13 cellular contexts compared by ENCODE assay signal in genomic region chr17:43790311-43790940, GRCh38. TPM values are rescaled to one million over a fixed set of nuclear protein-coding genes. Genes with fewer than 3 reads are reported as not detected.
A peak's percentile ranks its signal among the peaks of the same experiment; 100 is the strongest.
DNase-seq lines count a peak whose midpoint lies in the region; ATAC-seq, FAIRE-seq and TF ChIP-seq lines count a peak whose summit lies in the region.
"Had no signal": no experiment of that assay in that cellular context is flagged by ENCODE, and none has a peak within 500 bp of the region (broad histone marks: within the 10 kb centered on the region; RNA-seq: fewer than 3 reads in every experiment).

No MANE protein-coding gene starts in this region.

- no peak overlapping the region for H4K8ac ChIP-seq in IMR-90 (ENCODE audit: low read depth in 2 of 2, low read length in 2 of 2)

- no peak overlapping the region for H4K91ac ChIP-seq in IMR-90 (ENCODE audit: insufficient read depth, low read depth, low read length)

- H3K27ac ChIP-seq in IMR-90 (ENCODE audit: insufficient read depth, low read length), result no peak overlapping the region
- no peak overlapping the region for H3K27ac ChIP-seq in kidney (ENCODE audit: low read depth in 2 of 2, low read length in 2 of 2)

- peak; percentile 35 for TF ChIP-seq RAD21 in IMR-90 (IDR thresholded peaks at IDR 0.05; ENCODE audit: low read length)

- H3K4me1 ChIP-seq in IMR-90 (ENCODE audit: control insufficient read depth, insufficient read depth, low read length) (no peaks in the 10 kb centered on the region), kidney (ENCODE audit: control insufficient read depth in 1 of 2, insufficient read depth in 1 of 2, low read depth in 1 of 2, low read length in 2 of 2) (peaks cover 0 to 3% of the 10 kb centered on the region in 2 donors)

- peaks cover 3% of the 10 kb centered on the region; the same call in 1 of the 2 replicates for H3K9me1 ChIP-seq in IMR-90 (ENCODE audit: insufficient read depth, low read length)

- BruUV-seq in IMR-90 (replicated peaks; lab: Mats Ljungman, UMichigan), result no TSS peak

- no peak overlapping the region for H3K4me3 ChIP-seq in IMR-90 (ENCODE audit: insufficient read depth, low read depth, low read length)
- no peak overlapping the region for H3K4me3 ChIP-seq in kidney (ENCODE audit: low read length in 2 of 2)
- H3K4me3 ChIP-seq: K562 had no signal

- H3K56ac ChIP-seq in IMR-90 (ENCODE audit: extremely low read depth, insufficient read depth, low read length), result no peak overlapping the region

- TF ChIP-seq CTCF in D721Med (IDR thresholded peaks at IDR 0.05; ENCODE audit: insufficient read depth, missing control alignments) (peak; percentile 66), IMR-90 (conservative IDR thresholded peaks at IDR 0.05; ENCODE audit: low read depth, low read length) (peak; percentile 26; the same call in 1 of the 2 replicates), kidney (IDR thresholded peaks at IDR 0.05; ENCODE audit: borderline replicate concordance, extremely low read depth, insufficient read depth) (no peak)

- H2BK15ac ChIP-seq in IMR-90 (ENCODE audit: low read depth, low read length), result no peak overlapping the region

- H4K5ac ChIP-seq in IMR-90 (ENCODE audit: low read depth, low read length), result no peak overlapping the region

- no peak overlapping the region for H2AFZ ChIP-seq in IMR-90 (replicated peaks; ENCODE audit: low read length, poor library complexity)

- H4K20me1 ChIP-seq in IMR-90 (ENCODE audit: insufficient read depth, low read length), result no peaks in the 10 kb centered on the region

- H3K9me3 ChIP-seq in IMR-90 (ENCODE audit: control insufficient read depth, insufficient read depth, low read length), result no peaks in the 10 kb centered on the region
- no peaks in the 10 kb centered on the region for H3K9me3 ChIP-seq in kidney (ENCODE audit: control insufficient read depth in 1 of 2, low read length in 2 of 2)

- H3K14ac ChIP-seq in IMR-90 (replicated peaks; ENCODE audit: low read depth, low read length), result no peak overlapping the region

- ATAC-seq in IMR-90 (ENCODE audit: low read depth) (0 out of 2 replicates have a peak, but pooled peaks have one; percentile 29), GM21723 (IDR thresholded peaks at IDR 0.05; ENCODE audit: unreplicated experiment) (no peak)
- ATAC-seq: K562; natural killer cell treated with Interleukin-12 subunit alpha and Interleukin-12 subunit beta and Interleukin-15 and Interleukin-18, amount 100 ng/mL, for 72 hours had no signal

- no peaks in the 10 kb centered on the region for H3K27me3 ChIP-seq in IMR-90 (ENCODE audit: control insufficient read depth, insufficient read depth, low read length)

- dilution Hi-C loops in IMR-90 (cut with HindIII; ENCODE audit: low sequenced_read_pairs, unreplicated experiment), result no loop called here

- DNase-seq in D721Med (ENCODE audit: insufficient read length, low spot score), result no peak
- DNase-seq in IMR-90, result no peak
- DNase-seq in UCSD-AML1 (lab: John Stamatoyannopoulos, UW; ENCODE audit: unreplicated experiment), result peak; percentile 35
- DNase-seq in kidney, result peak; percentile 49
- no peak for DNase-seq in EL
- no peak for DNase-seq in foreskin melanocyte
- no peak for DNase-seq in putamen (ENCODE audit: low spot score)
- DNase-seq: activated B cell treated with CpG ODN at 0.5 μM for 24 hours; activated effector memory CD4-positive, alpha-beta T cell treated with anti-CD3 and anti-CD28 coated beads, Interleukin-2, amount 50 U/mL, for 16 hours had no signal

- H3K36me3 ChIP-seq in IMR-90 (ENCODE audit: control insufficient read depth, insufficient read depth, low read length), result no peaks in the 10 kb centered on the region
- no peaks in the 10 kb centered on the region for H3K36me3 ChIP-seq in kidney (ENCODE audit: control insufficient read depth in 1 of 2, insufficient read depth in 2 of 2, low read length in 2 of 2)

- H3K9ac ChIP-seq in IMR-90 (ENCODE audit: low read depth, low read length) (no peak overlapping the region), kidney (ENCODE audit: low read length in 2 of 2) (no peak overlapping the region)

- H2BK5ac ChIP-seq in IMR-90 (ENCODE audit: low read depth, low read length, poor library complexity, severe bottlenecking), result no peak overlapping the region

- 100% methylated on average over 2 of the region's 14 CpGs; no CpG with 5 or more reads in 1 of the 2 experiments for WGBS in IMR-90 (ENCODE audit: extremely low coverage in 2 of 2, insufficient read length in 1 of 2), 2 experiments

- H3K18ac ChIP-seq in IMR-90 (ENCODE audit: low read depth, low read length), result no peak overlapping the region

- intact Hi-C loops in IMR-90 (cut with micrococcal nuclease), result no loop called here
- intact Hi-C loops in kidney (cut with DNase I), result no loop called here

- H3K23ac ChIP-seq in IMR-90 (ENCODE audit: low read depth, low read length), result no peak overlapping the region

- H2BK20ac ChIP-seq in IMR-90 (ENCODE audit: low read depth, low read length), result no peak overlapping the region

- no peak overlapping the region for H2BK120ac ChIP-seq in IMR-90 (ENCODE audit: low read depth, low read length)

- in situ Hi-C loops in IMR-90 (cut with MboI; ENCODE audit: low sequenced_read_pairs), result no loop called here

- H3K4ac ChIP-seq in IMR-90 (ENCODE audit: low read depth, low read length), result no peak overlapping the region

- FAIRE-seq in D721Med (lab: Jason Lieb, UNC) (no peak), kidney (lab: Jason Lieb, UNC) (no peak)
- FAIRE-seq: GM18507, K562 had no signal

- no peak overlapping the region for H3K4me2 ChIP-seq in IMR-90 (ENCODE audit: low read depth, low read length)

- no peak overlapping the region for H2AK9ac ChIP-seq in IMR-90 (replicated peaks; ENCODE audit: low read depth, low read length, poor library complexity)

- no peak for TF ChIP-seq POLR2A in IMR-90 (IDR thresholded peaks at IDR 0.05; ENCODE audit: low read depth, low read length)

- CTCF ChIA-PET in IMR-90 (lab: Yijun Ruan, JAX), result no interaction called here

- H3K79me1 ChIP-seq in IMR-90 (ENCODE audit: low read depth in 1 of 2, low read length in 2 of 2), result no peaks in the 10 kb centered on the region

- POLR2A ChIA-PET in IMR-90 (lab: Charles Lee; ENCODE audit: unreplicated experiment), result no interaction called here

- H2AK5ac ChIP-seq in IMR-90 (ENCODE audit: low read depth, low read length), result no peak overlapping the region

TF ChIP-seq in IMR-90, 13 proteins besides CTCF, POLR2A, EP300 and RAD21:
- no peak for TF ChIP-seq MXI1 (IDR thresholded peaks at IDR 0.05; ENCODE audit: borderline replicate concordance, low read depth, low read length)
- TF ChIP-seq RCOR1 (IDR thresholded peaks at IDR 0.05; ENCODE audit: insufficient replicate concordance, low read length), result no peak
- no peak for TF ChIP-seq BHLHE40 (IDR thresholded peaks at IDR 0.05; ENCODE audit: low read depth, low read length)
- TF ChIP-seq USF2 (IDR thresholded peaks at IDR 0.05; ENCODE audit: low read depth, low read length), result no peak
- peak; percentile 10; the same call in 1 of the 2 replicates for TF ChIP-seq SMC3 (IDR thresholded peaks at IDR 0.05; ENCODE audit: low read depth, low read length)
- no peak for TF ChIP-seq RFX5 (IDR thresholded peaks at IDR 0.05; ENCODE audit: low read depth, low read length)

RNA-seq across cellular contexts. Expression of gene CFAP97D1, which starts 10.2 kb away (rescaled TPM):
- under 0.01 TPM in 1 of 2 replicates, not detected in the other for total RNA-seq in IMR-90 (2012; rRNA removed)
- polyA plus RNA-seq in IMR-90 (2012; rRNA removed), result 0.03 TPM in 1 of 2 replicates, not detected in the other
- not detected in 2 replicates for polyA plus RNA-seq in IMR-90 (2012; cell fraction: cytosol; rRNA removed)
- 0.03 TPM in 1 of 2 replicates, not detected in the other for polyA plus RNA-seq in IMR-90 (2012; cell fraction: nucleus; rRNA removed; ENCODE audit: low replicate concordance)
- total RNA-seq in kidney, result not detected
- polyA plus RNA-seq in kidney (ENCODE audit: insufficient read depth, low read depth, low replicate concordance), result not detected
- total RNA-seq: activated B cell treated with CpG ODN at 0.5 μM for 24 hours; K562; natural killer cell treated with Interleukin-12 subunit alpha and Interleukin-12 subunit beta and Interleukin-15 and Interleukin-18, amount 100 ng/mL, for 72 hours had no signal
- polyA plus RNA-seq: K562 had no signal

RNA-seq across cellular contexts. Expression of gene DUSP3, which starts 11.6 kb away (rescaled TPM):
- total RNA-seq in IMR-90 (2012; rRNA removed), result 40.9 and 42.5 TPM in 2 replicates
- polyA plus RNA-seq in IMR-90 (2012; rRNA removed), result 33.3 and 33.5 TPM in 2 replicates
- 22.0 and 23.5 TPM in 2 replicates for polyA plus RNA-seq in IMR-90 (2012; cell fraction: cytosol; rRNA removed)
- polyA plus RNA-seq in IMR-90 (2012; cell fraction: nucleus; rRNA removed; ENCODE audit: low replicate concordance), result 30.4 and 43.5 TPM in 2 replicates
- total RNA-seq in kidney, result 102 TPM
- 126 TPM for polyA plus RNA-seq in kidney (ENCODE audit: insufficient read depth, low read depth, low replicate concordance)

RNA-seq across cellular contexts. Expression of gene SOST, which starts 31.8 kb away (rescaled TPM):
- total RNA-seq in IMR-90 (2012; rRNA removed) (not detected in 2 replicates), kidney (0.09 TPM)
- polyA plus RNA-seq in IMR-90 (2012; rRNA removed) (not detected in 2 replicates), kidney (ENCODE audit: insufficient read depth, low read depth, low replicate concordance) (15.1 TPM)
- polyA plus RNA-seq in IMR-90 (2012; cell fraction: cytosol; rRNA removed), result not detected in 2 replicates
- polyA plus RNA-seq in IMR-90 (2012; cell fraction: nucleus; rRNA removed; ENCODE audit: low replicate concordance), result not detected in 2 replicates
- total RNA-seq: activated B cell treated with CpG ODN at 0.5 μM for 24 hours; K562; natural killer cell treated with Interleukin-12 subunit alpha and Interleukin-12 subunit beta and Interleukin-15 and Interleukin-18, amount 100 ng/mL, for 72 hours had no signal
- polyA plus RNA-seq: K562 had no signal

RNA-seq across cellular contexts. Expression of gene MPP3, which starts 42.5 kb away (rescaled TPM):
- 5.0 and 5.7 TPM in 2 replicates for total RNA-seq in IMR-90 (2012; rRNA removed)
- polyA plus RNA-seq in IMR-90 (2012; rRNA removed), result 10.7 and 11.9 TPM in 2 replicates
- polyA plus RNA-seq in IMR-90 (2012; cell fraction: cytosol; rRNA removed), result 3.3 and 4.3 TPM in 2 replicates
- polyA plus RNA-seq in IMR-90 (2012; cell fraction: nucleus; rRNA removed; ENCODE audit: low replicate concordance), result 69.8 and 88.1 TPM in 2 replicates
- total RNA-seq in kidney, result 5.8 TPM
- polyA plus RNA-seq in kidney (ENCODE audit: insufficient read depth, low read depth, low replicate concordance), result 3.2 TPM
- total RNA-seq: activated B cell treated with CpG ODN at 0.5 μM for 24 hours; natural killer cell treated with Interleukin-12 subunit alpha and Interleukin-12 subunit beta and Interleukin-15 and Interleukin-18, amount 100 ng/mL, for 72 hours had no signal

RNA-seq across cellular contexts. Expression of gene CD300LG, which starts 56.5 kb away (rescaled TPM):
- not detected in 2 replicates for total RNA-seq in IMR-90 (2012; rRNA removed)
- polyA plus RNA-seq in IMR-90 (2012; rRNA removed), result not detected in 2 replicates
- polyA plus RNA-seq in IMR-90 (2012; cell fraction: cytosol; rRNA removed), result not detected in 2 replicates
- not detected in 2 replicates for polyA plus RNA-seq in IMR-90 (2012; cell fraction: nucleus; rRNA removed; ENCODE audit: low replicate concordance)
- total RNA-seq in kidney, result 1.2 TPM
- 3.1 TPM for polyA plus RNA-seq in kidney (ENCODE audit: insufficient read depth, low read depth, low replicate concordance)
- total RNA-seq: activated B cell treated with CpG ODN at 0.5 μM for 24 hours; K562; natural killer cell treated with Interleukin-12 subunit alpha and Interleukin-12 subunit beta and Interleukin-15 and Interleukin-18, amount 100 ng/mL, for 72 hours had no signal
- polyA plus RNA-seq: K562 had no signal

Comparison
In these comparisons a context has a peak if more than half of its experiments do, and no peak if none do; other contexts are left out.
1. DNase-seq: peak in UCSD-AML1 (single experiment) and kidney (single experiment); none in D721Med (single experiment), IMR-90 (single experiment), EL (single experiment), foreskin melanocyte (single experiment) and putamen (single experiment).